1 cellular context compared by ENCODE assay signal in genomic region chr13:113666324-113666660, GRCh38.
TF ChIP-seq lines count a peak whose summit lies in the region.

No MANE protein-coding gene starts in this region.

TF ChIP-seq in GM12891, 5 proteins besides CTCF, POLR2A, EP300 and RAD21:
- no peak for TF ChIP-seq POU2F2 (IDR thresholded peaks at IDR 0.05; ENCODE audit: low read depth, low read length)
- TF ChIP-seq PAX5 (IDR thresholded peaks at IDR 0.05; ENCODE audit: insufficient read depth, low read length, severe bottlenecking), result no peak
